8 cellular contexts compared by ENCODE assay signal in the genomic region with DNA sequence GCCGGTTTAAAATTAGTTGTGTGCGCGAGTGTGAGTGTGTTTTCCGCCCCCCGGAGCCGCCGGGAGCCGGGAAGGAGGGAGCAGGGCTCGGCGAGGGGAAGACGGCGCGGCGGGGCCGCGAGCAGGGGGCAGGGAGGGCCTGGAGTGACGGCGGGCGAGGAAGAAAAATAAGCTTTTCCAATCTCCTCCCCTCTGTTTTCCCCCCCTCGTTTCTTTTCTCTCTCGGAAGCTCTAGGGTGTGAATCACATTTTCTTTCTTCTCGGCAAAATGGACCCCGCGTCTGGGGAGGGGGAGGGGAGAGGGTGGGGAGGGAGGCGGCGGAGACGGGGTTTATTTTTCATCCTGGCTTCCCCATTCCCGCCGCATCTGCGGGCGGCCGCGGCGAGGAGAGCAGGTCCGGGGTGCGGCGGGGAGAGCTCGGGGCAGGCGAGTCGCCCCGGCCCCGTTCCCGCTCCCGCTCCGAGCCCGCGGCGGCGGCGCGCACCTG. TPM values are rescaled to one million over a fixed set of nuclear protein-coding genes. Genes with fewer than 3 reads are reported as not detected.
DNase-seq lines count a peak whose midpoint lies in the region; ATAC-seq lines count a peak whose summit lies in the region.

No MANE protein-coding gene starts in this region.

- in situ Hi-C loops in SK-MEL-5 (cut with HindIII; ENCODE audit: low pct_unique_long_range_greater_than_20kb, low sequenced_read_pairs): no loop called here

- H3K36me3 ChIP-seq in MG63: no peaks in the 10 kb centered on the region; the same call in none of the 2 replicates

- peak overlapping the region; percentile 74 for H3K4me3 ChIP-seq in MG63

- no peaks in the 10 kb centered on the region for H3K9me3 ChIP-seq in MG63

- H3K27me3 ChIP-seq in MG63: no peaks in the 10 kb centered on the region

- H3K36me3 Mint-ChIP-seq in activated naive CD4-positive, alpha-beta T cell treated with anti-CD3 and anti-CD28 coated beads, Interleukin-2, amount 10 ng/mL, durations not matched to agents 7 days and 5 days: peaks cover 19% of the 10 kb centered on the region

- H3K27ac ChIP-seq in substantia nigra (ENCODE audit: low read depth, low read length, poor library complexity, severe bottlenecking): peak overlapping the region; percentile 100

- H3K4me1 Mint-ChIP-seq in activated naive CD4-positive, alpha-beta T cell treated with anti-CD3 and anti-CD28 coated beads, Interleukin-2, amount 10 ng/mL, durations not matched to agents 7 days and 5 days: peaks cover 30% of the 10 kb centered on the region

- CTCF ChIA-PET in activated naive CD4-positive, alpha-beta T cell treated with anti-CD3 and anti-CD28 coated beads, Interleukin-2, amount 10 ng/mL, durations not matched to agents 7 days and 5 days (lab: Charles Lee): no interaction called here

- peak; percentile 27 for ATAC-seq in GM19351 (IDR thresholded peaks at IDR 0.05; ENCODE audit: unreplicated experiment)

- peak; percentile 79 for DNase-seq in Ammon's horn (ENCODE audit: low spot score)
- DNase-seq in MG63: peak; percentile 86
- peak; percentile 72 for DNase-seq in SK-MEL-5 (ENCODE audit: low read depth, low spot score)
- DNase-seq in activated naive CD4-positive, alpha-beta T cell treated with anti-CD3 and anti-CD28 coated beads, Interleukin-2, amount 10 ng/mL, durations not matched to agents 7 days and 5 days: peak; percentile 78
- DNase-seq in germinal center (ENCODE audit: low spot score): peak; percentile 62
- DNase-seq in non-pigmented ciliary epithelial cell (ENCODE audit: low read depth): peak; percentile 67
- peak in 45 of 49 donors; percentile 44 to 89 (median 76) for DNase-seq in substantia nigra (lab: John Stamatoyannopoulos, UW)

- peak overlapping the region; percentile 100 for H3K27ac Mint-ChIP-seq in activated naive CD4-positive, alpha-beta T cell treated with anti-CD3 and anti-CD28 coated beads, Interleukin-2, amount 10 ng/mL, durations not matched to agents 7 days and 5 days

- H3K9me3 Mint-ChIP-seq in activated naive CD4-positive, alpha-beta T cell treated with anti-CD3 and anti-CD28 coated beads, Interleukin-2, amount 10 ng/mL, durations not matched to agents 7 days and 5 days: no peaks in the 10 kb centered on the region

- H3K27me3 Mint-ChIP-seq in activated naive CD4-positive, alpha-beta T cell treated with anti-CD3 and anti-CD28 coated beads, Interleukin-2, amount 10 ng/mL, durations not matched to agents 7 days and 5 days: no peaks in the 10 kb centered on the region

- H3K4me3 Mint-ChIP-seq in activated naive CD4-positive, alpha-beta T cell treated with anti-CD3 and anti-CD28 coated beads, Interleukin-2, amount 10 ng/mL, durations not matched to agents 7 days and 5 days: peak overlapping the region; percentile 81

RNA-seq across cellular contexts. Expression of gene BICRAL, which starts 0.9 kb away (rescaled TPM):
- total RNA-seq in MG63 (2014; rRNA removed; shearing (Covaris generic); ENCODE audit: low replicate concordance): 0.40 and 2.3 TPM in 2 replicates
- total RNA-seq in SK-MEL-5 (2014; rRNA removed; shearing (Covaris generic)): 5.2 and 5.6 TPM in 2 replicates
- 7.0 and 10.3 TPM in 2 replicates for polyA plus RNA-seq in SK-MEL-5 (2015; cell fraction: cytosol; rRNA removed)
- 9.2 and 10.0 TPM in 2 replicates for polyA plus RNA-seq in SK-MEL-5 (2015; cell fraction: nucleus; rRNA removed)

RNA-seq across cellular contexts. Expression of gene TBCC, which starts 36.8 kb away (rescaled TPM):
- 29.2 and 37.5 TPM in 2 replicates for total RNA-seq in MG63 (2014; rRNA removed; shearing (Covaris generic); ENCODE audit: low replicate concordance)
- 35.2 and 37.9 TPM in 2 replicates for total RNA-seq in SK-MEL-5 (2014; rRNA removed; shearing (Covaris generic))
- polyA plus RNA-seq in SK-MEL-5 (2015; cell fraction: cytosol; rRNA removed): 24.2 and 29.9 TPM in 2 replicates
- 17.9 and 28.5 TPM in 2 replicates for polyA plus RNA-seq in SK-MEL-5 (2015; cell fraction: nucleus; rRNA removed)

Comparison
In these comparisons a context has a peak if more than half of its experiments do, and no peak if none do; other contexts are left out.
1. Peak in every context shown above with its lines: DNase-seq, ATAC-seq, H3K4me3 ChIP-seq and H3K27ac ChIP-seq.